In the genomic region with DNA sequence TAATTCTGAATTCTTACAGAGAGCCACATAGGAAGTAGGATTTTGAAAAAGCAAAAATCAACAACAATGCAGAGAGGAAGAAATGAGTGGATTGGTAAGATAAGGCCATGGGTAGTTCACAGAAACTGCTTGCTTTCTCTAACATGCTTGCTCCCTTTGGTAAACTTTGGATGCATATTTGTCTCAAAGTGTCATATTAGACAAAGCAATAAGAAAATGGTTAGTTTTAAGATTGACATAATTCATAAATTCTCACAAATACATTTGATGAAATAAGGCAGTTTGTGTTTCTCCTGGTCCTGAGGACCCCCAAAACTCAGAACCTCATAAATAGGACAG, we compare ENCODE assay signal across 1 cellular context.
TF ChIP-seq lines count a peak whose summit lies in the region.

No MANE protein-coding gene starts in this region.

TF ChIP-seq in endothelial cell of umbilical vein, 7 proteins besides CTCF, POLR2A, EP300 and RAD21 (continued from another document):
- TF ChIP-seq MYC (IDR thresholded peaks at IDR 0.05; ENCODE audit: low read depth, low read length) = no peak
